In genomic region chr14:24329736-24330135, GRCh38 we compare ENCODE assay signal across 2 cellular contexts.
TF ChIP-seq lines count a peak whose summit lies in the region.

No MANE protein-coding gene starts in this region.

TF ChIP-seq in HepG2, 621 proteins besides CTCF, POLR2A, EP300 and RAD21 (continues in another document):
- TF ChIP-seq ZNF7 (CRISPR knock-in tag; IDR thresholded peaks at IDR 0.05): no peak
- TF ChIP-seq ZNF768 (CRISPR knock-in tag; IDR thresholded peaks at IDR 0.05): 0 out of 2 replicates have a peak, but pooled peaks have one; percentile 27
- TF ChIP-seq GTF3A (CRISPR knock-in tag; conservative IDR thresholded peaks at IDR 0.05): no peak
- TF ChIP-seq HOXA9 (CRISPR knock-in tag; IDR thresholded peaks at IDR 0.05; ENCODE audit: borderline replicate concordance): no peak
- 0 out of 2 replicates have a peak, but pooled peaks have one; percentile 15 for TF ChIP-seq ZNF709 (CRISPR knock-in tag; IDR thresholded peaks at IDR 0.05)
- no peak for TF ChIP-seq FOXP4 (CRISPR knock-in tag; IDR thresholded peaks at IDR 0.05)
- TF ChIP-seq USF2 (IDR thresholded peaks at IDR 0.05; ENCODE audit: low read depth, low read length): 0 out of 2 replicates have a peak, but pooled peaks have one; percentile 6
- no peak for TF ChIP-seq USF2 (CRISPR knock-in tag; IDR thresholded peaks at IDR 0.05; ENCODE audit: borderline replicate concordance)
- 0 out of 2 replicates have a peak, but pooled peaks have one; percentile 41 for TF ChIP-seq ZBTB38 (CRISPR knock-in tag; IDR thresholded peaks at IDR 0.05)
- no peak for TF ChIP-seq ZNF781 (CRISPR knock-in tag; IDR thresholded peaks at IDR 0.05; ENCODE audit: borderline replicate concordance, not compliant biosample characterization)
- TF ChIP-seq CREB1 (IDR thresholded peaks at IDR 0.05): peak; percentile 47
- TF ChIP-seq CREB1 (CRISPR knock-in tag; IDR thresholded peaks at IDR 0.05): no peak
- no peak for TF ChIP-seq SUZ12 (IDR thresholded peaks at IDR 0.05; ENCODE audit: low read depth, low read length)
- TF ChIP-seq ZNF280D (CRISPR knock-in tag; IDR thresholded peaks at IDR 0.05): no peak
- TF ChIP-seq PAF1 (CRISPR knock-in tag; IDR thresholded peaks at IDR 0.05): no peak
- TF ChIP-seq MAZ (IDR thresholded peaks at IDR 0.05; ENCODE audit: borderline replicate concordance, low read depth, low read length): no peak
- TF ChIP-seq MAZ (CRISPR knock-in tag; IDR thresholded peaks at IDR 0.05; ENCODE audit: low read depth): no peak
- TF ChIP-seq ELF3 (CRISPR knock-in tag; IDR thresholded peaks at IDR 0.05): no peak
- 0 out of 2 replicates have a peak, but pooled peaks have one; percentile 44 for TF ChIP-seq EED (CRISPR knock-in tag; IDR thresholded peaks at IDR 0.05)

TF ChIP-seq in SK-N-SH, 30 proteins besides CTCF, POLR2A, EP300 and RAD21:
- TF ChIP-seq IRF3 (IDR thresholded peaks at IDR 0.05; ENCODE audit: low read depth, low read length) (no peak), FOSL2 (IDR thresholded peaks at IDR 0.05; ENCODE audit: borderline replicate concordance, low read depth) (no peak)
